In genomic region chr2:137910641-137911040, GRCh38 we compare ENCODE assay signal across 10 cellular contexts. TPM values are rescaled to one million over a fixed set of nuclear protein-coding genes. Genes with fewer than 3 reads are reported as not detected.
DNase-seq lines count a peak whose midpoint lies in the region; ATAC-seq and TF ChIP-seq lines count a peak whose summit lies in the region.
"Had no signal": no experiment of that assay in that cellular context is flagged by ENCODE, and none has a peak within 500 bp of the region (broad histone marks: within the 10 kb centered on the region; RNA-seq: fewer than 3 reads in every experiment).

No MANE protein-coding gene starts in this region.

- no peaks in the 10 kb centered on the region for H4K20me1 ChIP-seq in PC-9 (ENCODE audit: insufficient read depth)

- H3K9me3 ChIP-seq in PC-9 (ENCODE audit: insufficient read depth, low read depth) (no peaks in the 10 kb centered on the region), suprapubic skin (no peaks in the 10 kb centered on the region)
- H3K9me3 ChIP-seq: SJSA1 had no signal

- no peaks in the 10 kb centered on the region for H3K27me3 Mint-ChIP-seq in T-helper 2 cell treated with Interferon-gamma antibody and Interleukin-4, amounts not matched to agents 5 μg/mL and 100 μg/mL, for 36 hours (ENCODE audit: low read depth)

- TF ChIP-seq EP300 in suprapubic skin (IDR thresholded peaks at IDR 0.05): no peak

- CTCF ChIA-PET in PC-9 (lab: Charles Lee): interaction anchor here (0.6 to 0.7 kb wide), 2 partner anchors 25 to 876 kb away, joined by 3 to 6 read pairs; no protein-coding TSS in a partner anchor

- no peaks in the 10 kb centered on the region for H3K9me3 Mint-ChIP-seq in T-helper 2 cell treated with Interferon-gamma antibody and Interleukin-4, amounts not matched to agents 5 μg/mL and 100 μg/mL, for 36 hours

- POLR2A ChIA-PET in PC-9 (lab: Charles Lee; ENCODE audit: unreplicated experiment): interaction anchor here (0.6 kb wide), 1 partner anchor 18 kb away, joined by 5 read pairs; no protein-coding TSS in a partner anchor

- no peak overlapping the region for H2AFZ ChIP-seq in PC-9

- H3F3A ChIP-seq in PC-9 (ENCODE audit: insufficient read depth, low read depth): no peaks in the 10 kb centered on the region

- 20% methylated on average over 4 of the region's 4 CpGs for whole genome bisulfite sequencing in suprapubic skin

- H3K27ac Mint-ChIP-seq in T-helper 2 cell treated with Interferon-gamma antibody and Interleukin-4, amounts not matched to agents 5 μg/mL and 100 μg/mL, for 36 hours: no peak overlapping the region

- H3K36me3 ChIP-seq in PC-9 (ENCODE audit: low read depth) (no peaks in the 10 kb centered on the region), suprapubic skin (no peaks in the 10 kb centered on the region)
- H3K36me3 ChIP-seq: SJSA1 had no signal

- H3K4me2 ChIP-seq in PC-9: no peak overlapping the region

- intact Hi-C loops in PC-9 (cut with micrococcal nuclease; ENCODE audit: unreplicated experiment): loop anchor here (1.0 kb wide), 4 partner anchors 180 to 919 kb away; no protein-coding TSS in a partner anchor

- H3K27me3 ChIP-seq in PC-9 (ENCODE audit: insufficient read depth, low read depth) (no peaks in the 10 kb centered on the region), suprapubic skin (no peaks in the 10 kb centered on the region)
- H3K27me3 ChIP-seq: SJSA1 had no signal

- TF ChIP-seq CTCF in PC-9 (conservative IDR thresholded peaks at IDR 0.05): peak; percentile 81
- peak; percentile 57 for TF ChIP-seq CTCF in fibroblast of the aortic adventitia (IDR thresholded peaks at IDR 0.05; ENCODE audit: insufficient read depth, low read length)
- TF ChIP-seq CTCF in suprapubic skin (IDR thresholded peaks at IDR 0.05): peak; percentile 31 to 34

- H3K4me1 ChIP-seq in PC-9 (replicated peaks; ENCODE audit: insufficient read depth) (no peaks in the 10 kb centered on the region), suprapubic skin (no peaks in the 10 kb centered on the region)

- no peaks in the 10 kb centered on the region for H3K4me1 Mint-ChIP-seq in T-helper 2 cell treated with Interferon-gamma antibody and Interleukin-4, amounts not matched to agents 5 μg/mL and 100 μg/mL, for 36 hours (ENCODE audit: low read depth)

- DNase-seq in NCI-H2227 (lab: John Stamatoyannopoulos, UW; ENCODE audit: unreplicated experiment) (peak; percentile 42), NCI-H2227 treated with DMSO at 0.1 percent for 48 hours (lab: John Stamatoyannopoulos, UW) (no peak), PC-9 (no peak), fibroblast of the aortic adventitia (ENCODE audit: low read depth) (peak; percentile 58), suprapubic skin (ENCODE audit: low spot score in 2 of 2) (no peak), GM19238 (ENCODE audit: insufficient read length, low spot score) (no peak)
- DNase-seq in T-helper 2 cell treated with Interferon-gamma antibody and Interleukin-4, amounts not matched to agents 5 μg/mL and 100 μg/mL, for 36 hours (ENCODE audit: low spot score): no peak

- no peaks in the 10 kb centered on the region for H3K79me2 ChIP-seq in PC-9 (ENCODE audit: low read depth)

- H3K4me3 Mint-ChIP-seq in T-helper 2 cell treated with Interferon-gamma antibody and Interleukin-4, amounts not matched to agents 5 μg/mL and 100 μg/mL, for 36 hours: no peak overlapping the region

- H3K4me3 ChIP-seq in PC-9 (no peak overlapping the region), fibroblast of the aortic adventitia (ENCODE audit: low read depth, low read length) (no peak overlapping the region), suprapubic skin (no peak overlapping the region)
- H3K4me3 ChIP-seq: lung, SJSA1 had no signal

- H3K36me3 Mint-ChIP-seq in T-helper 2 cell treated with Interferon-gamma antibody and Interleukin-4, amounts not matched to agents 5 μg/mL and 100 μg/mL, for 36 hours (ENCODE audit: low read depth): no peaks in the 10 kb centered on the region

- BruUV-seq in PC-9 (replicated peaks; lab: Mats Ljungman, UMichigan): no TSS peak

- TF ChIP-seq POLR2A in suprapubic skin (IDR thresholded peaks at IDR 0.05): no peak

- H3K27ac ChIP-seq in PC-9 (no peak overlapping the region), suprapubic skin (no peak overlapping the region)
- H3K27ac ChIP-seq: SJSA1 had no signal

- no peak for ATAC-seq in HG03045 (IDR thresholded peaks at IDR 0.05; ENCODE audit: unreplicated experiment)

- H3K9me2 ChIP-seq in PC-9 (ENCODE audit: insufficient read depth): no peaks in the 10 kb centered on the region

RNA-seq across cellular contexts. Expression of gene HNMT, which starts 53.6 kb away (rescaled TPM):
- 16.6 TPM in 2 replicates for total RNA-seq in PC-9 (2021)
- total RNA-seq in fibroblast of the aortic adventitia (ENCODE audit: low replicate concordance): 32.2 and 47.8 TPM in 2 replicates
- 10 to 100 TPM; 16.7 to 28.5 (median 19.9) TPM for total RNA-seq in suprapubic skin

Comparison
In these comparisons a context has a peak if more than half of its experiments do, and no peak if none do; other contexts are left out.
1. DNase-seq: peak in NCI-H2227 (single experiment) and fibroblast of the aortic adventitia (single experiment); none in NCI-H2227 treated with DMSO at 0.1 percent for 48 hours (single experiment), PC-9 (0 of 2), suprapubic skin (0 of 2), GM19238 (single experiment) and T-helper 2 cell treated with Interferon-gamma antibody and Interleukin-4, amounts not matched to agents 5 μg/mL and 100 μg/mL, for 36 hours (single experiment).
2. Peak in every context shown above with its lines, with median percentiles within 50 percentile points of each other: CTCF ChIP-seq.